1 cellular context compared by ENCODE assay signal in the genomic region with DNA sequence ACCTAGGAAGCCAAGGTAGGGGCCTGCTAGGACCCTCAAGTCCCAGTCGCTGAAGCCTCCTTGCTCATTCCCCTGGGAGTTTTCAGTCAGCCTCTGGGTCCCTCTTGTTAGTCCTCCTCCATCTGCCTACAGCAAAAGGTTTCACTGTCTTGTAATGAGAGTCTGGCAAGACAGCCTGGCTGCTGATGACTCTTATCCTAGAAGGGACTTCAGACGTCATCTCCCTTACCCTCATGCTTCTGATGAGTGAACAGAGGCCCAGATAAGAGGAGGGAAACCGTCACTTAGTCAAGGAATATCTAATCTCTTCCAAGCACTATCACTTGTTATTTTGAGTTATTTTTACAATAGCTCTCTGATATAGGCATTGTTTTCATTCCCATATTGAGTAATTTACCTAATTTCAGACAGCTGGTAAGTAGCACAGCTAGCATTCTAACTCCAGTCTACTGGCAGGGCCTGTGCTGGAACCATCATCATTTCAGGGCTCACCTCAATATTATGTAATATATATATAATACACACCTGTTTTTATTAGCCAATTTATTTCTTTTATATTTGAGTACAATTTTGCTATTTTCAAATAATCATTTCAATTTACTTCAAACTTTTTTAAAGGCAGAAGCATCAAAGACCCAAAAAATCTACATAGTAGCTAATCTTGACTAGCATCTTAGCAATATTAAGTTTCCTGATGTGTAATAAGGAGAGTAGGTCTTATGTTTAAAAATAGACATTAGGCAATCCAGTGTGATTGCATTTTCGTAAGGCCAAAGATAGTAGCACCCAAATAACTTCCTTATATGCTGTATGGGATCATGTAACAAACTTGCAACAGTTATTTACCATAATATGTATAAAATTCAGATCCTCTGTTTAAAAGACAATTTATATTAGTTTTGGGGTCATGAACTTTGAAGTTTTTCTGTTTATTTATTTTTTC.
TF ChIP-seq lines count a peak whose summit lies in the region.

No MANE protein-coding gene starts in this region.

TF ChIP-seq in K562, 482 proteins besides CTCF, POLR2A, EP300 and RAD21 (continued from another document and continues in another):
- TF ChIP-seq, protein P1, sequence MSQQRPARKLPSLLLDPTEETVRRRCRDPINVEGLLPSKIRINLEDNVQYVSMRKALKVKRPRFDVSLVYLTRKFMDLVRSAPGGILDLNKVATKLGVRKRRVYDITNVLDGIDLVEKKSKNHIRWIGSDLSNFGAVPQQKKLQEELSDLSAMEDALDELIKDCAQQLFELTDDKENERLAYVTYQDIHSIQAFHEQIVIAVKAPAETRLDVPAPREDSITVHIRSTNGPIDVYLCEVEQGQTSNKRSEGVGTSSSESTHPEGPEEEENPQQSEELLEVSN (IDR thresholded peaks at IDR 0.05; ENCODE audit: borderline replicate concordance in 1 of 2, extremely low read depth in 1 of 2, insufficient read depth in 1 of 2, insufficient read length in 1 of 2, low read depth in 1 of 2, low read length in 1 of 2, poor library complexity in 1 of 2, severe bottlenecking in 1 of 2) = no peak
- TF ChIP-seq, protein P2, sequence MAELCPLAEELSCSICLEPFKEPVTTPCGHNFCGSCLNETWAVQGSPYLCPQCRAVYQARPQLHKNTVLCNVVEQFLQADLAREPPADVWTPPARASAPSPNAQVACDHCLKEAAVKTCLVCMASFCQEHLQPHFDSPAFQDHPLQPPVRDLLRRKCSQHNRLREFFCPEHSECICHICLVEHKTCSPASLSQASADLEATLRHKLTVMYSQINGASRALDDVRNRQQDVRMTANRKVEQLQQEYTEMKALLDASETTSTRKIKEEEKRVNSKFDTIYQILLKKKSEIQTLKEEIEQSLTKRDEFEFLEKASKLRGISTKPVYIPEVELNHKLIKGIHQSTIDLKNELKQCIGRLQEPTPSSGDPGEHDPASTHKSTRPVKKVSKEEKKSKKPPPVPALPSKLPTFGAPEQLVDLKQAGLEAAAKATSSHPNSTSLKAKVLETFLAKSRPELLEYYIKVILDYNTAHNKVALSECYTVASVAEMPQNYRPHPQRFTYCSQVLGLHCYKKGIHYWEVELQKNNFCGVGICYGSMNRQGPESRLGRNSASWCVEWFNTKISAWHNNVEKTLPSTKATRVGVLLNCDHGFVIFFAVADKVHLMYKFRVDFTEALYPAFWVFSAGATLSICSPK (IDR thresholded peaks at IDR 0.05; ENCODE audit: borderline replicate concordance) = no peak
- TF ChIP-seq MYNN (IDR thresholded peaks at IDR 0.05) (peak; percentile 99), MYNN (CRISPR knock-in tag; IDR thresholded peaks at IDR 0.05) (0 out of 2 replicates have a peak, but pooled peaks have one; percentile 78), ILF3 (IDR thresholded peaks at IDR 0.05; ENCODE audit: borderline replicate concordance) (no peak), ATF1 (CRISPR knock-in tag; IDR thresholded peaks at IDR 0.05) (no peak), ATF1 (tag; IDR thresholded peaks at IDR 0.05) (peak; percentile 78), TEAD2 (tag; IDR thresholded peaks at IDR 0.05) (no peak), HIVEP1 (CRISPR knock-in tag; IDR thresholded peaks at IDR 0.05) (no peak), TEAD1 (CRISPR knock-in tag; IDR thresholded peaks at IDR 0.05) (no peak), SAFB (IDR thresholded peaks at IDR 0.05; ENCODE audit: borderline replicate concordance, low read depth, low read length) (no peak), EZH2 (IDR thresholded peaks at IDR 0.05; ENCODE audit: borderline replicate concordance, low read depth, low read length) (no peak), BHLHE40 (IDR thresholded peaks at IDR 0.05; ENCODE audit: low read length) (no peak), ZNF174 (CRISPR knock-in tag; IDR thresholded peaks at IDR 0.05) (no peak), SLC30A9 (CRISPR knock-in tag; IDR thresholded peaks at IDR 0.05) (no peak), ZNF717 (CRISPR knock-in tag; IDR thresholded peaks at IDR 0.05) (no peak), ZNF668 (CRISPR knock-in tag; IDR thresholded peaks at IDR 0.05) (no peak), JUND (IDR thresholded peaks at IDR 0.05; ENCODE audit: borderline replicate concordance, low read depth, low read length) (peak; percentile 64; the same call in 1 of the 2 replicates), JUND (tag; IDR thresholded peaks at IDR 0.05; ENCODE audit: borderline replicate concordance, low read depth, low read length) (peak; percentile 60; the same call in 1 of the 3 replicates), C11orf30 (IDR thresholded peaks at IDR 0.05; ENCODE audit: low read depth) (no peak), ZNF143 (CRISPR knock-in tag; IDR thresholded peaks at IDR 0.05) (no peak), ZFP36 (IDR thresholded peaks at IDR 0.05; ENCODE audit: low read depth, low read length, partially characterized antibody) (no peak), SMAD1 (IDR thresholded peaks at IDR 0.05; ENCODE audit: low read depth, low read length, partially characterized antibody) (no peak), ZNF146 (CRISPR knock-in tag; IDR thresholded peaks at IDR 0.05; ENCODE audit: unreplicated experiment) (no peak), ETV6 (IDR thresholded peaks at IDR 0.05; ENCODE audit: borderline replicate concordance in 1 of 2, low read depth in 2 of 2, low read length in 1 of 2) (no peak), ETV6 (CRISPR knock-in tag; IDR thresholded peaks at IDR 0.05; ENCODE audit: borderline replicate concordance) (no peak), FOXK1 (CRISPR knock-in tag; IDR thresholded peaks at IDR 0.05; ENCODE audit: borderline replicate concordance) (no peak), KDM1A (IDR thresholded peaks at IDR 0.05) (0 out of 4 replicates have a peak, but pooled peaks have one; percentile 17 to 24), CREM (IDR thresholded peaks at IDR 0.05; ENCODE audit: low read depth) (peak; percentile 91), E2F3 (CRISPR knock-in tag; IDR thresholded peaks at IDR 0.05) (no peak), LEF1 (IDR thresholded peaks at IDR 0.05) (no peak), MAFK (IDR thresholded peaks at IDR 0.05; ENCODE audit: low read length) (no peak), BDP1 (IDR thresholded peaks at IDR 0.05; ENCODE audit: insufficient read depth, insufficient read length) (no peak), STAT5B (CRISPR knock-in tag; IDR thresholded peaks at IDR 0.05) (no peak), NR2F6 (CRISPR knock-in tag; IDR thresholded peaks at IDR 0.05) (no peak), NFATC3 (IDR thresholded peaks at IDR 0.05) (no peak), ZNF778 (CRISPR knock-in tag; IDR thresholded peaks at IDR 0.05) (no peak), CBX2 (IDR thresholded peaks at IDR 0.05; ENCODE audit: insufficient read depth, low read length, poor library complexity, severe bottlenecking) (no peak), NR1H2 (CRISPR knock-in tag; IDR thresholded peaks at IDR 0.05) (no peak), ZNF23 (CRISPR knock-in tag; IDR thresholded peaks at IDR 0.05) (no peak), TGIF2 (CRISPR knock-in tag; IDR thresholded peaks at IDR 0.05) (no peak), TCFL5 (CRISPR knock-in tag; conservative IDR thresholded peaks at IDR 0.05) (no peak), TFAM (CRISPR knock-in tag; conservative IDR thresholded peaks at IDR 0.05) (no peak), POU5F1 (IDR thresholded peaks at IDR 0.05; ENCODE audit: borderline replicate concordance, low read depth, low read length, partially characterized antibody) (no peak), GABPA (tag; conservative IDR thresholded peaks at IDR 0.05; ENCODE audit: low read depth) (no peak), RCOR1 (IDR thresholded peaks at IDR 0.05; ENCODE audit: borderline replicate concordance in 1 of 2, low read depth in 2 of 2, low read length in 2 of 2) (peak in 1 of 2 experiments; percentile 70; a peak in 1 of 4 replicates), HNRNPK (IDR thresholded peaks at IDR 0.05; ENCODE audit: low read depth, low read length, poor library complexity, severe bottlenecking) (no peak), NELFE (IDR thresholded peaks at IDR 0.05; ENCODE audit: insufficient read depth, insufficient read length) (no peak), KAT2B (IDR thresholded peaks at IDR 0.05; ENCODE audit: low read depth, low read length) (no peak), HMGN3 (IDR thresholded peaks at IDR 0.05; ENCODE audit: borderline replicate concordance, extremely low read depth, insufficient read length, low read depth, low read length) (no peak), POLR2G (IDR thresholded peaks at IDR 0.05; ENCODE audit: low read depth, low read length) (no peak), FOXA1 (IDR thresholded peaks at IDR 0.05; ENCODE audit: borderline replicate concordance) (no peak), ZNF785 (CRISPR knock-in tag; IDR thresholded peaks at IDR 0.05) (no peak), POLR2H (tag; IDR thresholded peaks at IDR 0.05; ENCODE audit: low read depth) (no peak), KLF6 (CRISPR knock-in tag; IDR thresholded peaks at IDR 0.05; ENCODE audit: borderline replicate concordance) (no peak), ZNF134 (CRISPR knock-in tag; conservative IDR thresholded peaks at IDR 0.05) (peak; percentile 55; the same call in 1 of the 2 replicates), SMAD2 (IDR thresholded peaks at IDR 0.05; ENCODE audit: low read depth, low read length) (no peak), DPF2 (IDR thresholded peaks at IDR 0.05) (peak; percentile 47; the same call in 1 of the 2 replicates), MCM7 (IDR thresholded peaks at IDR 0.05) (no peak), TEAD4 (IDR thresholded peaks at IDR 0.05; ENCODE audit: low read length) (peak; percentile 39; the same call in 1 of the 2 replicates), TEAD4 (CRISPR knock-in tag; IDR thresholded peaks at IDR 0.05; ENCODE audit: borderline replicate concordance) (no peak)
- TF ChIP-seq, protein P3, sequence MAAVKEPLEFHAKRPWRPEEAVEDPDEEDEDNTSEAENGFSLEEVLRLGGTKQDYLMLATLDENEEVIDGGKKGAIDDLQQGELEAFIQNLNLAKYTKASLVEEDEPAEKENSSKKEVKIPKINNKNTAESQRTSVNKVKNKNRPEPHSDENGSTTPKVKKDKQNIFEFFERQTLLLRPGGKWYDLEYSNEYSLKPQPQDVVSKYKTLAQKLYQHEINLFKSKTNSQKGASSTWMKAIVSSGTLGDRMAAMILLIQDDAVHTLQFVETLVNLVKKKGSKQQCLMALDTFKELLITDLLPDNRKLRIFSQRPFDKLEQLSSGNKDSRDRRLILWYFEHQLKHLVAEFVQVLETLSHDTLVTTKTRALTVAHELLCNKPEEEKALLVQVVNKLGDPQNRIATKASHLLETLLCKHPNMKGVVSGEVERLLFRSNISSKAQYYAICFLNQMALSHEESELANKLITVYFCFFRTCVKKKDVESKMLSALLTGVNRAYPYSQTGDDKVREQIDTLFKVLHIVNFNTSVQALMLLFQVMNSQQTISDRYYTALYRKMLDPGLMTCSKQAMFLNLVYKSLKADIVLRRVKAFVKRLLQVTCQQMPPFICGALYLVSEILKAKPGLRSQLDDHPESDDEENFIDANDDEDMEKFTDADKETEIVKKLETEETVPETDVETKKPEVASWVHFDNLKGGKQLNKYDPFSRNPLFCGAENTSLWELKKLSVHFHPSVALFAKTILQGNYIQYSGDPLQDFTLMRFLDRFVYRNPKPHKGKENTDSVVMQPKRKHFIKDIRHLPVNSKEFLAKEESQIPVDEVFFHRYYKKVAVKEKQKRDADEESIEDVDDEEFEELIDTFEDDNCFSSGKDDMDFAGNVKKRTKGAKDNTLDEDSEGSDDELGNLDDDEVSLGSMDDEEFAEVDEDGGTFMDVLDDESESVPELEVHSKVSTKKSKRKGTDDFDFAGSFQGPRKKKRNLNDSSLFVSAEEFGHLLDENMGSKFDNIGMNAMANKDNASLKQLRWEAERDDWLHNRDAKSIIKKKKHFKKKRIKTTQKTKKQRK (IDR thresholded peaks at IDR 0.05; ENCODE audit: borderline replicate concordance, low read depth, low read length) = no peak
- TF ChIP-seq, protein P4, sequence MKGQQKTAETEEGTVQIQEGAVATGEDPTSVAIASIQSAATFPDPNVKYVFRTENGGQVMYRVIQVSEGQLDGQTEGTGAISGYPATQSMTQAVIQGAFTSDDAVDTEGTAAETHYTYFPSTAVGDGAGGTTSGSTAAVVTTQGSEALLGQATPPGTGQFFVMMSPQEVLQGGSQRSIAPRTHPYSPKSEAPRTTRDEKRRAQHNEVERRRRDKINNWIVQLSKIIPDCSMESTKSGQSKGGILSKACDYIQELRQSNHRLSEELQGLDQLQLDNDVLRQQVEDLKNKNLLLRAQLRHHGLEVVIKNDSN (CRISPR knock-in tag; IDR thresholded peaks at IDR 0.05) = no peak
- TF ChIP-seq, protein P5, sequence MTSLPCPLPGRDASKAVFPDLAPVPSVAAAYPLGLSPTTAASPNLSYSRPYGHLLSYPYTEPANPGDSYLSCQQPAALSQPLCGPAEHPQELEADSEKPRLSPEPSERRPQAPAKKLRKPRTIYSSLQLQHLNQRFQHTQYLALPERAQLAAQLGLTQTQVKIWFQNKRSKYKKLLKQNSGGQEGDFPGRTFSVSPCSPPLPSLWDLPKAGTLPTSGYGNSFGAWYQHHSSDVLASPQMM (CRISPR knock-in tag; IDR thresholded peaks at IDR 0.05) = no peak
- TF ChIP-seq, protein P6, sequence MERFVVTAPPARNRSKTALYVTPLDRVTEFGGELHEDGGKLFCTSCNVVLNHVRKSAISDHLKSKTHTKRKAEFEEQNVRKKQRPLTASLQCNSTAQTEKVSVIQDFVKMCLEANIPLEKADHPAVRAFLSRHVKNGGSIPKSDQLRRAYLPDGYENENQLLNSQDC (CRISPR knock-in tag; IDR thresholded peaks at IDR 0.05) = no peak
- TF ChIP-seq, protein P7, sequence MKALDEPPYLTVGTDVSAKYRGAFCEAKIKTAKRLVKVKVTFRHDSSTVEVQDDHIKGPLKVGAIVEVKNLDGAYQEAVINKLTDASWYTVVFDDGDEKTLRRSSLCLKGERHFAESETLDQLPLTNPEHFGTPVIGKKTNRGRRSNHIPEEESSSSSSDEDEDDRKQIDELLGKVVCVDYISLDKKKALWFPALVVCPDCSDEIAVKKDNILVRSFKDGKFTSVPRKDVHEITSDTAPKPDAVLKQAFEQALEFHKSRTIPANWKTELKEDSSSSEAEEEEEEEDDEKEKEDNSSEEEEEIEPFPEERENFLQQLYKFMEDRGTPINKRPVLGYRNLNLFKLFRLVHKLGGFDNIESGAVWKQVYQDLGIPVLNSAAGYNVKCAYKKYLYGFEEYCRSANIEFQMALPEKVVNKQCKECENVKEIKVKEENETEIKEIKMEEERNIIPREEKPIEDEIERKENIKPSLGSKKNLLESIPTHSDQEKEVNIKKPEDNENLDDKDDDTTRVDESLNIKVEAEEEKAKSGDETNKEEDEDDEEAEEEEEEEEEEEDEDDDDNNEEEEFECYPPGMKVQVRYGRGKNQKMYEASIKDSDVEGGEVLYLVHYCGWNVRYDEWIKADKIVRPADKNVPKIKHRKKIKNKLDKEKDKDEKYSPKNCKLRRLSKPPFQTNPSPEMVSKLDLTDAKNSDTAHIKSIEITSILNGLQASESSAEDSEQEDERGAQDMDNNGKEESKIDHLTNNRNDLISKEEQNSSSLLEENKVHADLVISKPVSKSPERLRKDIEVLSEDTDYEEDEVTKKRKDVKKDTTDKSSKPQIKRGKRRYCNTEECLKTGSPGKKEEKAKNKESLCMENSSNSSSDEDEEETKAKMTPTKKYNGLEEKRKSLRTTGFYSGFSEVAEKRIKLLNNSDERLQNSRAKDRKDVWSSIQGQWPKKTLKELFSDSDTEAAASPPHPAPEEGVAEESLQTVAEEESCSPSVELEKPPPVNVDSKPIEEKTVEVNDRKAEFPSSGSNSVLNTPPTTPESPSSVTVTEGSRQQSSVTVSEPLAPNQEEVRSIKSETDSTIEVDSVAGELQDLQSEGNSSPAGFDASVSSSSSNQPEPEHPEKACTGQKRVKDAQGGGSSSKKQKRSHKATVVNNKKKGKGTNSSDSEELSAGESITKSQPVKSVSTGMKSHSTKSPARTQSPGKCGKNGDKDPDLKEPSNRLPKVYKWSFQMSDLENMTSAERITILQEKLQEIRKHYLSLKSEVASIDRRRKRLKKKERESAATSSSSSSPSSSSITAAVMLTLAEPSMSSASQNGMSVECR (CRISPR knock-in tag; IDR thresholded peaks at IDR 0.05) = no peak
